8 cellular contexts compared by ENCODE assay signal in genomic region chr16:12819126-12820117, GRCh38. TPM values are rescaled to one million over a fixed set of nuclear protein-coding genes. Genes with fewer than 3 reads are reported as not detected.
A peak's percentile ranks its signal among the peaks of the same experiment; 100 is the strongest.
DNase-seq lines count a peak whose midpoint lies in the region; ATAC-seq and TF ChIP-seq lines count a peak whose summit lies in the region.

No MANE protein-coding gene starts in this region.

- peaks cover 11% of the 10 kb centered on the region for H3K27me3 Mint-ChIP-seq in activated CD8-positive, alpha-beta memory T cell treated with anti-CD3 and anti-CD28 coated beads, Interleukin-2, amount 10 ng/mL, durations not matched to agents 7 days and 5 days
- peaks cover 10 to 20% of the 10 kb centered on the region in 2 donors for H3K27me3 Mint-ChIP-seq in natural killer cell (ENCODE audit: low read depth in 2 of 2)

- H3K27ac Mint-ChIP-seq in activated CD8-positive, alpha-beta memory T cell treated with anti-CD3 and anti-CD28 coated beads, Interleukin-2, amount 10 ng/mL, durations not matched to agents 7 days and 5 days, result no peak overlapping the region
- no peak overlapping the region for H3K27ac Mint-ChIP-seq in natural killer cell

- intact Hi-C loops in natural killer cell (cut with micrococcal nuclease), result loop anchor here (1.0 to 5.0 kb wide), 2 partner anchors 363 to 477 kb away; no protein-coding TSS in a partner anchor

- DNase-seq in activated gamma-delta T cell treated with Interleukin-2 at 50 U/mL for 16 hours (peak; percentile 77), activated gamma-delta T cell (lab: John Stamatoyannopoulos, UW) (no peak), NOMO-1 treated with DMSO at 0.1 percent for 48 hours (lab: John Stamatoyannopoulos, UW; ENCODE audit: unreplicated experiment) (peak; percentile 62), erythroblast (lab: John Stamatoyannopoulos, UW) (peak; percentile 69 to 82), natural killer cell (peak; percentile 71)
- peak; percentile 80 for DNase-seq in activated CD8-positive, alpha-beta memory T cell treated with anti-CD3 and anti-CD28 coated beads, Interleukin-2, amount 10 ng/mL, durations not matched to agents 7 days and 5 days
- DNase-seq in stimulated activated naive CD8-positive, alpha-beta T cell treated with anti-CD3 and anti-CD28 coated beads, Interleukin-15, Interleukin-2, amounts not matched to agents 100 U/mL and 50 U/mL, for 24 hours, result peak; percentile 84

- CTCF ChIA-PET in activated CD8-positive, alpha-beta memory T cell treated with anti-CD3 and anti-CD28 coated beads, Interleukin-2, amount 10 ng/mL, durations not matched to agents 7 days and 5 days (lab: Charles Lee), result interaction anchor here (0.6 to 4.3 kb wide), 4 partner anchors 8 to 246 kb away, joined by 3 to 24 read pairs (median 3); no protein-coding TSS in a partner anchor

- no peak for TF ChIP-seq POLR2A in erythroblast (IDR thresholded peaks at IDR 0.05; ENCODE audit: low read length)

- peaks cover 26% of the 10 kb centered on the region for H3K4me1 Mint-ChIP-seq in activated CD8-positive, alpha-beta memory T cell treated with anti-CD3 and anti-CD28 coated beads, Interleukin-2, amount 10 ng/mL, durations not matched to agents 7 days and 5 days
- no peaks in the 10 kb centered on the region for H3K4me1 Mint-ChIP-seq in natural killer cell

- no peaks in the 10 kb centered on the region for H3K9me3 Mint-ChIP-seq in activated CD8-positive, alpha-beta memory T cell treated with anti-CD3 and anti-CD28 coated beads, Interleukin-2, amount 10 ng/mL, durations not matched to agents 7 days and 5 days (ENCODE audit: low read depth)
- H3K9me3 Mint-ChIP-seq in natural killer cell, result no peaks in the 10 kb centered on the region

- peak; percentile 45 for ATAC-seq in activated CD8-positive, alpha-beta memory T cell treated with anti-CD3 and anti-CD28 coated beads, Interleukin-2, amount 10 ng/mL, durations not matched to agents 7 days and 5 days
- ATAC-seq in natural killer cell (peak; percentile 84 to 87 (median 87)), HG03175 (IDR thresholded peaks at IDR 0.05; ENCODE audit: unreplicated experiment) (no peak)
- peak; percentile 68 for ATAC-seq in stimulated activated naive CD8-positive, alpha-beta T cell treated with anti-CD3 and anti-CD28 coated beads, Interleukin-15, Interleukin-2, amounts not matched to agents 100 U/mL and 50 U/mL, for 24 hours

- TF ChIP-seq CTCF in natural killer cell (IDR thresholded peaks at IDR 0.05), result peak; percentile 93

- H3K4me3 Mint-ChIP-seq in activated CD8-positive, alpha-beta memory T cell treated with anti-CD3 and anti-CD28 coated beads, Interleukin-2, amount 10 ng/mL, durations not matched to agents 7 days and 5 days, result no peak overlapping the region
- no peak overlapping the region for H3K4me3 Mint-ChIP-seq in natural killer cell

- H3K36me3 Mint-ChIP-seq in activated CD8-positive, alpha-beta memory T cell treated with anti-CD3 and anti-CD28 coated beads, Interleukin-2, amount 10 ng/mL, durations not matched to agents 7 days and 5 days, result no peaks in the 10 kb centered on the region
- no peaks in the 10 kb centered on the region for H3K36me3 Mint-ChIP-seq in natural killer cell

RNA-seq across cellular contexts. Expression of gene CPPED1, which starts 15.7 kb away (rescaled TPM):
- total RNA-seq in activated CD8-positive, alpha-beta memory T cell treated with anti-CD3 and anti-CD28 coated beads, Interleukin-2, amount 10 ng/mL, durations not matched to agents 7 days and 5 days, result 10 to 100 TPM; 20.5 to 21.5 TPM
- total RNA-seq in natural killer cell, result 10 to 100 TPM; 10.3 to 18.3 (median 16.4) TPM
